In the genomic region with DNA sequence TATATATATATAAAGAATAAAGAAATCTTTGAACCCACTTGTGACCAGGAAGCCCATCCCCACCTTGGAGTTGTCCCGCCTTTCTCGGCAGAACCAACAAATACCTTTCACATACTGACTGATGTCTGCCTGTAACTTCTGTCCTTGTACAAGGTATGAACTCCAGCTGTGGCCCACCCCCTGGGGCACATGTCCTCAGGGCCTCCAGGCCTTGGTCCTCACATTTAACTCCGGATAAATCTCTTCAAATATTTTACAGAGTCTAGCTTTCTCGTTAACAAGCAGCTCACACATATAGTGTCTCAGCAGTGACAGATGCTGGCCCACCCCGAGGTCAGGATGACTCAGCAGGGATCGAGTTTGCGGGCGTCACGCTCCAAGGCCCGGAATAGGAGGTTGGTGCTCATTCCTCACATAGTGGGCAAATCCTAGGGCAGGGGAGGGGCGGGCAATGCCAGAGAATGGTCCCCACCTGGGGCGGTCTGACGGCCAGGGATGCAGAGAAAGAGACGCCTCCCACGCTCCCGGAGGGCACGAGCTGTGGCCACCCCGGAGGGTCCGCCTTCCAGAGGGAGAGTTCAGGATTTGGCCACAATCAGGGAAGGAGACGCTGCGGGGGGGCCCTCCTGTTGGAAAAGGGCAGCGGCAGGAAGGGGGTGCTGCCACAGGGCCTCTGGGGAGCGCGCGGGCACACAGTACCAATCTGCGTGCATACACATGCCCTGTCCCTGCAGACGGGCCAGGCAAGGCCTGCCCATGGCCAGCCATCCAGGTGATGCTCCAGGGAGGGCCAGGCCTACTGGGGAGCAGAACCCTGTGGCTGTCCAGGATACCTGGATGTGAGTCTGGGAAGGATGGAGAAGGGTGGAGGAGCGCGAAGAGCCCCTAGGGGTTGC, we compare ENCODE assay signal across 8 cellular contexts.
DNase-seq lines count a peak whose midpoint lies in the region; ATAC-seq, FAIRE-seq and TF ChIP-seq lines count a peak whose summit lies in the region.
"Not testable (repeated sequence)": the region's sequence is repeated elsewhere in the genome, so short reads cannot be mapped to it uniquely, and the experiment has no call there.

No MANE protein-coding gene starts in this region.

- not testable (repeated sequence) for TF ChIP-seq POLR2A in GM12878 (IDR thresholded peaks at IDR 0.05; ENCODE audit: low read depth, low read length); tibial nerve (IDR thresholded peaks at IDR 0.05)

- H3K9me3 ChIP-seq in GM12878 (replicated peaks; ENCODE audit: control insufficient read depth, insufficient read depth, low read length); trophoblast cell (ENCODE audit: insufficient read depth, low read depth, low read length); tibial nerve: not testable (repeated sequence)

- H4K12ac ChIP-seq in trophoblast cell (ENCODE audit: low read depth, low read length) = peak overlapping the region; percentile 54

- peak overlapping the region; percentile 57 for H3K14ac ChIP-seq in trophoblast cell (ENCODE audit: low read length)

- not testable (repeated sequence) for ATAC-seq in activated CD4-positive, alpha-beta T cell treated with anti-CD3 and anti-CD28 coated beads for 36 hours; left colon
- peak; percentile 7; the same call in 1 of the 3 replicates for ATAC-seq in GM12878

- POLR2A ChIA-PET in activated CD4-positive, alpha-beta T cell treated with anti-CD3 and anti-CD28 coated beads for 36 hours (lab: Charles Lee); GM12878 (lab: Charles Lee): not testable (repeated sequence)

- peak overlapping the region; percentile 13; the same call in 1 of the 2 replicates for H3K4me3 ChIP-seq in GM12878
- H3K4me3 ChIP-seq in trophoblast cell (ENCODE audit: low read depth, low read length) = not testable (repeated sequence)
- peak overlapping the region in 1 of 4 donors; percentile 8 for H3K4me3 ChIP-seq in tibial nerve

- not testable (repeated sequence) for H3K27me3 Mint-ChIP-seq in activated CD4-positive, alpha-beta T cell treated with anti-CD3 and anti-CD28 coated beads for 36 hours

- H3K23ac ChIP-seq in trophoblast cell (ENCODE audit: low read length) = not testable (repeated sequence)

- not testable (repeated sequence) for H3K27ac ChIP-seq in GM12878 (ENCODE audit: control insufficient read depth, insufficient read depth); trophoblast cell (ENCODE audit: low read depth, low read length)
- peak overlapping the region; percentile 42 to 80 (median 59) for H3K27ac ChIP-seq in tibial nerve

- 57% methylated on average over 29 of the region's 29 CpGs for WGBS in GM12878 (ENCODE audit: insufficient coverage, insufficient replicate concordance, low lambda C conversion rate, missing lambda C conversion rate)
- no CpG with 5 or more reads among the region's 29 CpGs for WGBS in trophoblast cell (ENCODE audit: extremely low coverage, insufficient coverage, insufficient read length)
- 46 to 49% methylated on average over 29 of the region's 29 CpGs for WGBS in tibial nerve, 2 donors

- not testable (repeated sequence) for H3K79me1 ChIP-seq in trophoblast cell (ENCODE audit: low read length)

- H3K9ac ChIP-seq in GM12878 (ENCODE audit: control insufficient read depth, insufficient read depth, low read length) = 0 out of 2 replicates have a peak overlapping the region, but pooled peaks have one; percentile 4
- not testable (repeated sequence) for H3K9ac ChIP-seq in trophoblast cell (ENCODE audit: low read length)

- intact Hi-C loops in activated CD4-positive, alpha-beta T cell treated with anti-CD3 and anti-CD28 coated beads for 36 hours (cut with DNase I, micrococcal nuclease); GM12878 (cut with micrococcal nuclease; ENCODE audit: unreplicated experiment); left colon (cut with DNase I, micrococcal nuclease): not testable (repeated sequence)

- TF ChIP-seq RAD21 in GM12878 (IDR thresholded peaks at IDR 0.05; ENCODE audit: insufficient read depth, low read depth, low read length) = not testable (repeated sequence)

- peak overlapping the region; percentile 11 for H4K8ac ChIP-seq in trophoblast cell (ENCODE audit: low read depth, low read length)

- CTCF ChIA-PET in activated CD4-positive, alpha-beta T cell treated with anti-CD3 and anti-CD28 coated beads for 36 hours (lab: Charles Lee); GM12878 (lab: Yijun Ruan, JAX): not testable (repeated sequence)

- H3K4ac ChIP-seq in trophoblast cell (ENCODE audit: low read depth, low read length) = peak overlapping the region; percentile 86

- H3K36me3 Mint-ChIP-seq in activated CD4-positive, alpha-beta T cell treated with anti-CD3 and anti-CD28 coated beads for 36 hours (ENCODE audit: low read depth) = peaks cover 70% of the 10 kb centered on the region

- not testable (repeated sequence) for BruUV-seq in GM12878 (replicated peaks; lab: Mats Ljungman, UMichigan)

- peak overlapping the region; percentile 44 for H3K4me2 ChIP-seq in GM12878 (ENCODE audit: control insufficient read depth, insufficient read depth)
- H3K4me2 ChIP-seq in trophoblast cell (ENCODE audit: low read length) = not testable (repeated sequence)

- H3K36me3 ChIP-seq in GM12878 (ENCODE audit: control insufficient read depth in 2 of 2, insufficient read depth in 2 of 2, low read length in 1 of 2) (peaks cover 9 to 17% of the 10 kb centered on the region in 2 experiments; a peak in 3 of 4 replicates), trophoblast cell (ENCODE audit: control insufficient read depth in 1 of 2, insufficient read depth in 2 of 2, low read length in 2 of 2) (peaks cover 9 to 20% of the 10 kb centered on the region in 2 experiments)
- H3K36me3 ChIP-seq in tibial nerve = not testable (repeated sequence)

- in situ Hi-C loops in GM12878 (cut with MboI) = not testable (repeated sequence)

- peak overlapping the region; percentile 58 for H3K18ac ChIP-seq in trophoblast cell (ENCODE audit: low read length)

- DNase-seq in DMS53 (lab: John Stamatoyannopoulos, UW) (peak; percentile 78), NCI-H2227 (lab: John Stamatoyannopoulos, UW; ENCODE audit: unreplicated experiment) (peak; percentile 42), fibroblast of gingiva (ENCODE audit: low read depth) (peak; percentile 80), left colon (peak; percentile 38 to 60), trophoblast cell (peak; percentile 81 to 91)
- peak; percentile 10 for DNase-seq in activated CD4-positive, alpha-beta T cell treated with anti-CD3 and anti-CD28 coated beads for 36 hours
- DNase-seq in GM12878 (ENCODE audit: low read depth, low spot score); tibial nerve (ENCODE audit: low spot score in 2 of 2): not testable (repeated sequence)

- H2BK120ac ChIP-seq in trophoblast cell (ENCODE audit: insufficient read depth, low read length, poor library complexity) = peak overlapping the region; percentile 71

- not testable (repeated sequence) for FAIRE-seq in GM12878 (lab: Jason Lieb, UNC)

- H3K4me1 Mint-ChIP-seq in activated CD4-positive, alpha-beta T cell treated with anti-CD3 and anti-CD28 coated beads for 36 hours = peaks cover 88% of the 10 kb centered on the region

- not testable (repeated sequence) for H3K9me3 Mint-ChIP-seq in activated CD4-positive, alpha-beta T cell treated with anti-CD3 and anti-CD28 coated beads for 36 hours (ENCODE audit: low read depth)

- H3K4me1 ChIP-seq in GM12878 (ENCODE audit: control insufficient read depth, insufficient read depth, low read length) = peaks cover 53% of the 10 kb centered on the region
- H3K4me1 ChIP-seq in trophoblast cell (ENCODE audit: control insufficient read depth in 1 of 2, insufficient read depth in 2 of 2, low read length in 2 of 2) = peaks cover 30 to 51% of the 10 kb centered on the region in 2 experiments
- H3K4me1 ChIP-seq in tibial nerve = peaks cover 0 to 99% (median 71%) of the 10 kb centered on the region in 4 donors

- not testable (repeated sequence) for H3K27me3 ChIP-seq in GM12878 (replicated peaks in 1 of 2; ENCODE audit: control insufficient read depth in 2 of 2, insufficient read depth in 2 of 2, low read length in 1 of 2); trophoblast cell (ENCODE audit: insufficient read depth, low read length); tibial nerve

- SMC1A ChIA-PET in GM12878 (lab: Charles Lee; ENCODE audit: uncharacterized antibody, unreplicated experiment) = not testable (repeated sequence)

- RAD21 ChIA-PET in GM12878 (lab: Charles Lee; ENCODE audit: unreplicated experiment) = not testable (repeated sequence)

- H2AFZ ChIP-seq in GM12878 (ENCODE audit: control insufficient read depth, low read depth, low read length) = not testable (repeated sequence)
- H2AFZ ChIP-seq in trophoblast cell (ENCODE audit: insufficient read depth, low read length, poor library complexity) = peak overlapping the region; percentile 13

- H3K79me2 ChIP-seq in GM12878 (ENCODE audit: control insufficient read depth, insufficient read depth, low read length) = peaks cover 92% of the 10 kb centered on the region
- peaks cover 36% of the 10 kb centered on the region for H3K79me2 ChIP-seq in trophoblast cell (ENCODE audit: control insufficient read depth, insufficient read depth, low read length, poor library complexity)

- H2BK12ac ChIP-seq in trophoblast cell (ENCODE audit: low read length) = not testable (repeated sequence)

- not testable (repeated sequence) for H2BK5ac ChIP-seq in trophoblast cell (ENCODE audit: low read depth, low read length, poor library complexity)

- not testable (repeated sequence) for TF ChIP-seq CTCF in GM12878 (IDR thresholded peaks at IDR 0.05 in 2 of 3, conservative IDR thresholded peaks at IDR 0.05 in 1 of 3; ENCODE audit: control insufficient read depth in 2 of 3, extremely low read depth in 1 of 3, insufficient read depth in 1 of 3, low read depth in 3 of 3, low read length in 3 of 3); tibial nerve (IDR thresholded peaks at IDR 0.05)

- peak overlapping the region; percentile 77 for H3K27ac Mint-ChIP-seq in activated CD4-positive, alpha-beta T cell treated with anti-CD3 and anti-CD28 coated beads for 36 hours

- TF ChIP-seq EP300 in GM12878 (IDR thresholded peaks at IDR 0.05; ENCODE audit: borderline replicate concordance in 1 of 2, control insufficient read depth in 1 of 2, low read depth in 2 of 2, low read length in 2 of 2); tibial nerve (IDR thresholded peaks at IDR 0.05): not testable (repeated sequence)

- not testable (repeated sequence) for H4K91ac ChIP-seq in trophoblast cell (ENCODE audit: low read depth, low read length)

- not testable (repeated sequence) for H4K20me1 ChIP-seq in GM12878 (ENCODE audit: control insufficient read depth, insufficient read depth)

- peak overlapping the region; percentile 28 for H2AK5ac ChIP-seq in trophoblast cell (ENCODE audit: low read length)

- not testable (repeated sequence) for H3K4me3 Mint-ChIP-seq in activated CD4-positive, alpha-beta T cell treated with anti-CD3 and anti-CD28 coated beads for 36 hours

TF ChIP-seq in GM12878, 131 proteins besides CTCF, POLR2A, EP300 and RAD21:
- TF ChIP-seq IKZF2 (IDR thresholded peaks at IDR 0.05) (peak in 1 of 2 experiments; percentile 15; a peak in 1 of 4 replicates), IKZF1 (conservative IDR thresholded peaks at IDR 0.05) (0 out of 2 replicates have a peak, but pooled peaks have one; percentile 17)
